16 cellular contexts compared by ENCODE assay signal in genomic region chr15:63899193-63899592, GRCh38.
DNase-seq lines count a peak whose midpoint lies in the region; TF ChIP-seq lines count a peak whose summit lies in the region.
"Had no signal": no experiment of that assay in that cellular context is flagged by ENCODE, and none has a peak within 500 bp of the region (broad histone marks: within the 10 kb centered on the region; RNA-seq: fewer than 3 reads in every experiment).

No MANE protein-coding gene starts in this region.

- H3K4me3 ChIP-seq in neutrophil (ENCODE audit: low read depth in 1 of 2, low read length in 1 of 2) (peak overlapping the region; percentile 36 to 39), left ventricle myocardium inferior (no peak overlapping the region)
- H3K4me3 ChIP-seq: hepatocyte, MG63, prostate gland had no signal

- no peaks in the 10 kb centered on the region for H3K27me3 Mint-ChIP-seq in T-helper 1 cell treated with Interleukin-12 subunit alpha and Interleukin-12 subunit beta and Interleukin-4 antibody, amounts not matched to agents 30 μg/mL and 1 μg/mL, for 36 hours (ENCODE audit: low read depth)
- H3K27me3 Mint-ChIP-seq in activated naive CD8-positive, alpha-beta T cell treated with anti-CD3 and anti-CD28 coated beads for 36 hours = no peaks in the 10 kb centered on the region

- H3K27ac Mint-ChIP-seq in T-helper 1 cell treated with Interleukin-12 subunit alpha and Interleukin-12 subunit beta and Interleukin-4 antibody, amounts not matched to agents 30 μg/mL and 1 μg/mL, for 36 hours = peak overlapping the region; percentile 50
- H3K27ac Mint-ChIP-seq in activated naive CD8-positive, alpha-beta T cell treated with anti-CD3 and anti-CD28 coated beads for 36 hours = peak overlapping the region; percentile 0

- H3K27ac ChIP-seq in neutrophil (peak overlapping the region; percentile 82), left ventricle myocardium inferior (replicated peaks) (no peak overlapping the region)
- H3K27ac ChIP-seq: 22Rv1, hepatocyte, prostate gland had no signal

- DNase-seq in T-helper 1 cell = no peak
- DNase-seq in CMK (ENCODE audit: low read depth) = peak; percentile 79
- DNase-seq in activated naive CD8-positive, alpha-beta T cell treated with anti-CD3 and anti-CD28 coated beads for 36 hours = no peak
- DNase-seq in GM10248 (ENCODE audit: extremely low spot score) = no peak
- no peak for DNase-seq in LoVo (ENCODE audit: low spot score)
- DNase-seq in left ventricle myocardium inferior = no peak
- DNase-seq: C1 segment of cervical spinal cord; effector CD4-positive, alpha-beta T cell; MG63; NCI-H187; NCI-H446 had no signal

- peaks cover 8% of the 10 kb centered on the region for H3K36me3 ChIP-seq in neutrophil
- no peaks in the 10 kb centered on the region for H3K36me3 ChIP-seq in left ventricle myocardium inferior
- H3K36me3 ChIP-seq: MG63, prostate gland had no signal

- CTCF ChIA-PET in GM10248 (lab: Yijun Ruan, JAX) = interaction anchor here (0.9 to 1.7 kb wide), 6 partner anchors 9 to 110 kb away, joined by 3 to 5 read pairs (median 4); no protein-coding TSS in a partner anchor

- no peaks in the 10 kb centered on the region for H3K9me3 ChIP-seq in neutrophil
- no peaks in the 10 kb centered on the region for H3K9me3 ChIP-seq in left ventricle myocardium inferior (replicated peaks)
- H3K9me3 ChIP-seq: MG63, prostate gland had no signal

- peak overlapping the region; percentile 8 for H3K4me3 Mint-ChIP-seq in T-helper 1 cell treated with Interleukin-12 subunit alpha and Interleukin-12 subunit beta and Interleukin-4 antibody, amounts not matched to agents 30 μg/mL and 1 μg/mL, for 36 hours
- no peak overlapping the region for H3K4me3 Mint-ChIP-seq in activated naive CD8-positive, alpha-beta T cell treated with anti-CD3 and anti-CD28 coated beads for 36 hours

- POLR2A ChIA-PET in GM10248 (lab: Yijun Ruan, JAX) = interaction anchor here (0.7 kb wide), 1 partner anchor 14 kb away, joined by 4 read pairs; no protein-coding TSS in a partner anchor

- no peak for TF ChIP-seq CTCF in neutrophil (IDR thresholded peaks at IDR 0.05)
- TF ChIP-seq CTCF in GM10248 (IDR thresholded peaks at IDR 0.05; ENCODE audit: control extremely low read depth, extremely low read depth, low read depth, missing control alignments) = no peak
- TF ChIP-seq CTCF in left ventricle myocardium inferior (IDR thresholded peaks at IDR 0.05; ENCODE audit: borderline replicate concordance) = no peak

- H3K4me1 ChIP-seq in neutrophil (ENCODE audit: control insufficient read depth in 1 of 2, insufficient read depth in 1 of 2, low read depth in 1 of 2, low read length in 1 of 2) (peaks cover 68 to 74% of the 10 kb centered on the region in 2 experiments), left ventricle myocardium inferior (peaks cover 19% of the 10 kb centered on the region)
- H3K4me1 ChIP-seq: prostate gland had no signal

- H3K27me3 ChIP-seq in neutrophil (no peaks in the 10 kb centered on the region), left ventricle myocardium inferior (ENCODE audit: low read depth) (no peaks in the 10 kb centered on the region)
- H3K27me3 ChIP-seq: hepatocyte, MG63 had no signal

- peaks cover 11% of the 10 kb centered on the region for H3K36me3 Mint-ChIP-seq in T-helper 1 cell treated with Interleukin-12 subunit alpha and Interleukin-12 subunit beta and Interleukin-4 antibody, amounts not matched to agents 30 μg/mL and 1 μg/mL, for 36 hours (ENCODE audit: low read depth)
- no peaks in the 10 kb centered on the region for H3K36me3 Mint-ChIP-seq in activated naive CD8-positive, alpha-beta T cell treated with anti-CD3 and anti-CD28 coated beads for 36 hours

- peaks cover 4% of the 10 kb centered on the region for H3K9me3 Mint-ChIP-seq in T-helper 1 cell treated with Interleukin-12 subunit alpha and Interleukin-12 subunit beta and Interleukin-4 antibody, amounts not matched to agents 30 μg/mL and 1 μg/mL, for 36 hours
- H3K9me3 Mint-ChIP-seq in activated naive CD8-positive, alpha-beta T cell treated with anti-CD3 and anti-CD28 coated beads for 36 hours = no peaks in the 10 kb centered on the region

- H3K4me1 Mint-ChIP-seq in T-helper 1 cell treated with Interleukin-12 subunit alpha and Interleukin-12 subunit beta and Interleukin-4 antibody, amounts not matched to agents 30 μg/mL and 1 μg/mL, for 36 hours (ENCODE audit: low read depth) = peaks cover 48% of the 10 kb centered on the region
- H3K4me1 Mint-ChIP-seq in activated naive CD8-positive, alpha-beta T cell treated with anti-CD3 and anti-CD28 coated beads for 36 hours = peaks cover 40% of the 10 kb centered on the region

- intact Hi-C loops in left ventricle myocardium inferior (cut with micrococcal nuclease) = no loop called here
